ENCODE assay signal across 8 cellular contexts in the genomic region with DNA sequence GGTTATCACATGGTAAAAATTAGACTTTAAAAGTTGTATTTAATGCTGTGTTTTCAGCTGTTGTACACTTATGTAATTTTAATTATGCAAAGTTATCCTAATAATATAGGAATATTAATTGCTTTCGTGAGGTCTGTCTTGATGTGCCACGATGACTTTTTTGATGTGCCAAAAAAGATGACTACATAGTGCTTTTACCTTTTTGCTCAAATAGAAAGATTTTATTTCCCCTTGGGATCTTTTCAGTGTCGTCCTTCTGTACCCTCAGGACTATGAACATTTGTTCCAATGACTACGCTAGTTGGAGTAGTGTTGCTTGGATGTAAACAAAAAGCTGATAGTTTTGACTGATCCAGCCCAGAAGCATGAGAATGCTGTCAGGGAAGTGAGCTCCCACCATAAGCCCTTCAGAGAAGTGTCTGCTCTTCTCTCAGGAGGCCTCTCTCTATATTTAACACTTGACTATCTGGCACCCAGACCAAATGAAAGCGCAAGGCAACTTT. TPM values are rescaled to one million over a fixed set of nuclear protein-coding genes. Genes with fewer than 3 reads are reported as not detected.
DNase-seq lines count a peak whose midpoint lies in the region; ATAC-seq, FAIRE-seq and TF ChIP-seq lines count a peak whose summit lies in the region.

No MANE protein-coding gene starts in this region.

- H3K27ac Mint-ChIP-seq in stimulated activated effector memory CD8-positive, alpha-beta T cell treated with anti-CD3 and anti-CD28 coated beads, Interleukin-12 subunit alpha, Interleukin-12 subunit beta, amount 100 ng/mL, for 72 hours: peak overlapping the region; percentile 99

- peak overlapping the region; percentile 83 for H3K4me3 ChIP-seq in WI38 (ENCODE audit: low read depth, low read length)
- peak overlapping the region; percentile 81 for H3K4me3 ChIP-seq in right cardiac atrium (ENCODE audit: low read length)

- no peaks in the 10 kb centered on the region for H3K9me3 Mint-ChIP-seq in stimulated activated effector memory CD8-positive, alpha-beta T cell treated with anti-CD3 and anti-CD28 coated beads, Interleukin-12 subunit alpha, Interleukin-12 subunit beta, amount 100 ng/mL, for 72 hours

- no peaks in the 10 kb centered on the region for H3K27me3 ChIP-seq in right cardiac atrium (ENCODE audit: control insufficient read depth, insufficient read depth)

- H3K27ac ChIP-seq in right cardiac atrium (ENCODE audit: low read length): peak overlapping the region; percentile 61

- FAIRE-seq in HTR-8/SVneo (lab: Jason Lieb, UNC): no peak

- no peak for ATAC-seq in right cardiac atrium
- ATAC-seq in stimulated activated effector memory CD8-positive, alpha-beta T cell treated with anti-CD3 and anti-CD28 coated beads, Interleukin-12 subunit alpha, Interleukin-12 subunit beta, amount 100 ng/mL, for 72 hours: no peak

- peak overlapping the region; percentile 82 for H3K4me3 Mint-ChIP-seq in stimulated activated effector memory CD8-positive, alpha-beta T cell treated with anti-CD3 and anti-CD28 coated beads, Interleukin-12 subunit alpha, Interleukin-12 subunit beta, amount 100 ng/mL, for 72 hours

- TF ChIP-seq CTCF in WI38 (IDR thresholded peaks at IDR 0.05; ENCODE audit: low read depth, low read length): no peak

- DNase-seq in NCI-H446 treated with DMSO at 0.1 percent for 48 hours (lab: John Stamatoyannopoulos, UW): peak; percentile 42
- no peak for DNase-seq in NCI-H446 (lab: John Stamatoyannopoulos, UW)
- DNase-seq in right cardiac atrium: no peak
- no peak for DNase-seq in stimulated activated effector memory CD8-positive, alpha-beta T cell treated with anti-CD3 and anti-CD28 coated beads, Interleukin-12 subunit alpha, Interleukin-12 subunit beta, amount 100 ng/mL, for 72 hours (ENCODE audit: low spot score in 2 of 2)
- DNase-seq in GF-D8 (lab: John Stamatoyannopoulos, UW): no peak
- no peak for DNase-seq in central memory CD4-positive, alpha-beta T cell
- no peak for DNase-seq in HTR-8/SVneo (ENCODE audit: insufficient read length, low spot score)

- no peaks in the 10 kb centered on the region for H3K9me3 ChIP-seq in right cardiac atrium (ENCODE audit: control insufficient read depth, low read length)

- WGBS in right cardiac atrium: 11% methylated on average over 5 of the region's 5 CpGs

- H3K4me1 Mint-ChIP-seq in stimulated activated effector memory CD8-positive, alpha-beta T cell treated with anti-CD3 and anti-CD28 coated beads, Interleukin-12 subunit alpha, Interleukin-12 subunit beta, amount 100 ng/mL, for 72 hours: peaks cover 25% of the 10 kb centered on the region

- H3K4me1 ChIP-seq in right cardiac atrium (ENCODE audit: control insufficient read depth, insufficient read depth, low read length): no peaks in the 10 kb centered on the region

- H3K36me3 Mint-ChIP-seq in stimulated activated effector memory CD8-positive, alpha-beta T cell treated with anti-CD3 and anti-CD28 coated beads, Interleukin-12 subunit alpha, Interleukin-12 subunit beta, amount 100 ng/mL, for 72 hours: peaks cover 48% of the 10 kb centered on the region

- intact Hi-C loops in right cardiac atrium (cut with DNase I): loop anchor here in 3 of 4 donors (5.0 to 10.0 kb wide), 2 partner anchors 196 to 289 kb away; a partner anchor contains a TSS

RNA-seq across cellular contexts. Expression of a gene that starts 1.2 kb away (rescaled TPM):
- total RNA-seq in right cardiac atrium: 100 to 1,000 TPM; 128 to 141 (median 135) TPM
- 105 TPM for polyA plus RNA-seq in right cardiac atrium

RNA-seq across cellular contexts. Expression of a gene that starts 56.9 kb away (rescaled TPM):
- total RNA-seq in right cardiac atrium: 1 to 10 TPM; 3.0 to 6.8 (median 4.6) TPM
- polyA plus RNA-seq in right cardiac atrium: 2.2 TPM

RNA-seq across cellular contexts. Expression of a gene that starts 57.0 kb away (rescaled TPM):
- 1 to 10 TPM; 4.6 to 6.7 (median 5.7) TPM for total RNA-seq in right cardiac atrium
- 5.7 TPM for polyA plus RNA-seq in right cardiac atrium
